In the genomic region with DNA sequence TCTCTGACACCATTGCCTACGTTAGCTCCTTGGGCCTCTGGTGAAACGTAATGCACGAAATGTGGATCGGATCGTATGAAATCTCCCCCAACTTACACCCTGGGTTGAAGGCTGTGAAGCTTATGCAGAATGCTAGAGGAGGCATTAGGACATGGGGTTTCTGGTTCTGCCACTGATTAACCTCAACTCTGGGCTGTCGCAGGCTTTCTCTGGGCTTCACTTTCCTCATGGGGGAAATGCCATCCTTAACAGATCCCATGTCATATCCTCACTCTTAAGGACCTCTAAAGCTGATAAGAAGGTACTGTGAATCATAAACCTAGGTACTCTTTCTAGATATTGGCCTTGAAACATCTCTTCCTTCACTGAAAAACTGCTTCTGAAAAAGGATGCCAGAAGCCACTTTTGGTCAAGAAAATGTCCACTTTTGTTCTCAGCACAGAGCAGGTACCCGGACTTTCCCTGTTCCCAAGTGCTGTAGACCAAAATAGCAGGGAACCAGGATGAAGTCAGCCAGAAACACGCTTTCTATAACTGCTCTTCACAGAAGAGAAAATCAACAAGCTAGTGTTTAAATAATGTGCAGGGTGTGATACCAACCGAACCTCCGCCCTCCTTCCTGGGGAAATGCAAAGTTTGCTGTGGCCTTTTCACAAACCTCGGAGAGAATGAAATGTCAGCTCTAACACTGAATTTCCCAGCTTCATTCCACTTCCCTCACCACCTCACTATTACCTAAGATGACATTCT, we compare ENCODE assay signal across 13 cellular contexts.
DNase-seq lines count a peak whose midpoint lies in the region; ATAC-seq and TF ChIP-seq lines count a peak whose summit lies in the region.
"Had no signal": no experiment of that assay in that cellular context is flagged by ENCODE, and none has a peak within 500 bp of the region (broad histone marks: within the 10 kb centered on the region; RNA-seq: fewer than 3 reads in every experiment).

No MANE protein-coding gene starts in this region.

- no peaks in the 10 kb centered on the region for H3K9me3 ChIP-seq in CD8-positive, alpha-beta memory T cell (ENCODE audit: low read length)
- no peaks in the 10 kb centered on the region for H3K9me3 ChIP-seq in SJCRH30 (replicated peaks)
- H3K9me3 ChIP-seq in left ventricle myocardium inferior (replicated peaks), result peaks cover 9% of the 10 kb centered on the region
- H3K9me3 ChIP-seq in psoas muscle, result no peaks in the 10 kb centered on the region

- DNase-seq in CD8-positive, alpha-beta memory T cell, result no peak
- DNase-seq in SJCRH30 (no peak), left ventricle myocardium inferior (no peak), psoas muscle (no peak), GDM1 (lab: John Stamatoyannopoulos, UW) (no peak)
- DNase-seq: Calu3, erythroblast, NCI-H1694, T-helper 9 cell had no signal

- H3K9me3 Mint-ChIP-seq in CD8-positive, alpha-beta memory T cell, result no peaks in the 10 kb centered on the region

- WGBS in psoas muscle, 3 donors, result 69 to 79% (median 71%) methylated on average over 11 of the region's 11 CpGs

- H3K27ac ChIP-seq in CD8-positive, alpha-beta memory T cell (ENCODE audit: low read depth, low read length), result no peak overlapping the region
- H3K27ac ChIP-seq in SJCRH30 (peak overlapping the region; percentile 34), left ventricle myocardium inferior (replicated peaks) (peak overlapping the region; percentile 67), psoas muscle (peak overlapping the region; percentile 23)

- H3K27me3 Mint-ChIP-seq in CD8-positive, alpha-beta memory T cell, result peaks cover 0 to 1% of the 10 kb centered on the region in 2 donors

- H3K27me3 ChIP-seq in CD8-positive, alpha-beta memory T cell (ENCODE audit: insufficient read depth, low read length, poor library complexity, severe bottlenecking), result no peaks in the 10 kb centered on the region
- H3K27me3 ChIP-seq in SJCRH30 (no peaks in the 10 kb centered on the region), left ventricle myocardium inferior (ENCODE audit: low read depth) (no peaks in the 10 kb centered on the region), psoas muscle (ENCODE audit: insufficient read depth in 3 of 3, low read length in 2 of 3) (no peaks in the 10 kb centered on the region)

- H3K4me1 ChIP-seq in CD8-positive, alpha-beta memory T cell (ENCODE audit: insufficient read depth, low read length), result peaks cover 60% of the 10 kb centered on the region
- H3K4me1 ChIP-seq in SJCRH30, result peaks cover 33% of the 10 kb centered on the region
- peaks cover 35% of the 10 kb centered on the region for H3K4me1 ChIP-seq in left ventricle myocardium inferior
- H3K4me1 ChIP-seq in psoas muscle, result peaks cover 31% of the 10 kb centered on the region

- H3K4me1 Mint-ChIP-seq in CD8-positive, alpha-beta memory T cell, result peaks cover 33 to 55% (median 48%) of the 10 kb centered on the region in 3 donors

- ATAC-seq in psoas muscle (peak in 1 of 4 donors; percentile 36), HG03095 (IDR thresholded peaks at IDR 0.05; ENCODE audit: unreplicated experiment) (no peak), GM18505 (IDR thresholded peaks at IDR 0.05; ENCODE audit: unreplicated experiment) (no peak), GM19023 (IDR thresholded peaks at IDR 0.05; ENCODE audit: unreplicated experiment) (no peak)
- ATAC-seq: HCT116 had no signal

- no peak for TF ChIP-seq POLR2A in GM18505 (IDR thresholded peaks at IDR 0.05; ENCODE audit: borderline replicate concordance, extremely low read depth, insufficient read depth, insufficient read length)

- intact Hi-C loops in left ventricle myocardium inferior (cut with micrococcal nuclease) (no loop called here), psoas muscle (cut with DNase I) (no loop called here)

- POLR2A ChIA-PET in CD8-positive, alpha-beta memory T cell (lab: Charles Lee), result no interaction called here

- H3K4me3 ChIP-seq in CD8-positive, alpha-beta memory T cell (ENCODE audit: low read length), result peak overlapping the region; percentile 5
- H3K4me3 ChIP-seq in SJCRH30 (no peak overlapping the region), left ventricle myocardium inferior (peak overlapping the region; percentile 17), psoas muscle (peak overlapping the region; percentile 10)

- no peaks in the 10 kb centered on the region for H3K36me3 Mint-ChIP-seq in CD8-positive, alpha-beta memory T cell

- H3K27ac Mint-ChIP-seq in CD8-positive, alpha-beta memory T cell, result peak overlapping the region in 5 of 8 donors; percentile 51 to 81 (median 72)

- H3K4me3 Mint-ChIP-seq in CD8-positive, alpha-beta memory T cell, result peak overlapping the region in 3 of 7 donors; percentile 6 to 56 (median 12)

- no peaks in the 10 kb centered on the region for H3K36me3 ChIP-seq in CD8-positive, alpha-beta memory T cell (ENCODE audit: insufficient read depth, low read length)
- H3K36me3 ChIP-seq in SJCRH30, result no peaks in the 10 kb centered on the region
- no peaks in the 10 kb centered on the region for H3K36me3 ChIP-seq in left ventricle myocardium inferior
- H3K36me3 ChIP-seq in psoas muscle (ENCODE audit: insufficient read depth in 1 of 2, low read depth in 1 of 2), result no peaks in the 10 kb centered on the region

- CTCF ChIA-PET in CD8-positive, alpha-beta memory T cell (lab: Charles Lee), result interaction anchor here (0.7 to 2.3 kb wide), 3 partner anchors 15 to 237 kb away, joined by 3 to 9 read pairs (median 3); no protein-coding TSS in a partner anchor

- no peak for TF ChIP-seq CTCF in left ventricle myocardium inferior (IDR thresholded peaks at IDR 0.05; ENCODE audit: borderline replicate concordance)
- TF ChIP-seq CTCF in psoas muscle (IDR thresholded peaks at IDR 0.05), result no peak
